In genomic region chr11:2306971-2307732, GRCh38 we compare ENCODE assay signal across 11 cellular contexts. TPM values are rescaled to one million over a fixed set of nuclear protein-coding genes. Genes with fewer than 3 reads are reported as not detected.
A peak's percentile ranks its signal among the peaks of the same experiment; 100 is the strongest.
DNase-seq lines count a peak whose midpoint lies in the region; ATAC-seq, FAIRE-seq and TF ChIP-seq lines count a peak whose summit lies in the region.
"Had no signal": no experiment of that assay in that cellular context is flagged by ENCODE, and none has a peak within 500 bp of the region (broad histone marks: within the 10 kb centered on the region; RNA-seq: fewer than 3 reads in every experiment).

No MANE protein-coding gene starts in this region.

- H4K91ac ChIP-seq in mesenchymal stem cell (ENCODE audit: low read length), result peak overlapping the region; percentile 94

- H3K27me3 ChIP-seq in breast epithelium (no peaks in the 10 kb centered on the region), mammary epithelial cell (ENCODE audit: insufficient read depth, low read length) (no peaks in the 10 kb centered on the region), astrocyte (ENCODE audit: insufficient read depth, low read length) (no peaks in the 10 kb centered on the region), mesenchymal stem cell (ENCODE audit: control insufficient read depth in 1 of 2, insufficient read depth in 1 of 2, low read length in 2 of 2) (no peaks in the 10 kb centered on the region)
- H3K27me3 ChIP-seq: dorsolateral prefrontal cortex had no signal

- H3K9ac ChIP-seq in mammary epithelial cell (ENCODE audit: insufficient read depth, low read length) (no peak overlapping the region), astrocyte (ENCODE audit: low read length) (no peak overlapping the region), mesenchymal stem cell (ENCODE audit: low read length) (peak overlapping the region; percentile 45)

- H3K9me3 Mint-ChIP-seq in astrocyte (ENCODE audit: unreplicated experiment), result no peaks in the 10 kb centered on the region
- H3K9me3 Mint-ChIP-seq: stimulated activated memory B cell treated with anti-CD40 and anti-IgM and Interleukin-4, amounts not matched to agents 10 μg/mL and 1 μg/mL and 100 μg/mL, for 72 hours had no signal

- no peak for ATAC-seq in HG03280 (IDR thresholded peaks at IDR 0.05; ENCODE audit: unreplicated experiment)
- ATAC-seq: stimulated activated memory B cell treated with anti-CD40 and anti-IgM and Interleukin-4, amounts not matched to agents 10 μg/mL and 1 μg/mL and 100 μg/mL, for 72 hours had no signal

- BruUV-seq in mammary epithelial cell (replicated peaks; lab: Mats Ljungman, UMichigan), result no TSS peak

- H3K18ac ChIP-seq in mesenchymal stem cell (ENCODE audit: low read depth in 1 of 2, low read length in 2 of 2), result peak overlapping the region; percentile 73 to 80

- no peak overlapping the region for H3K23ac ChIP-seq in mesenchymal stem cell (ENCODE audit: low read length in 2 of 2)

- TF ChIP-seq CTCF in breast epithelium (IDR thresholded peaks at IDR 0.05) (no peak), mammary epithelial cell (conservative IDR thresholded peaks at IDR 0.05 in 1 of 2, IDR thresholded peaks at IDR 0.05 in 1 of 2; ENCODE audit: extremely low read depth in 1 of 2, insufficient read depth in 1 of 2, low read depth in 1 of 2, low read length in 2 of 2) (no peak), astrocyte (IDR thresholded peaks at IDR 0.05; ENCODE audit: insufficient read depth, low read depth, low read length) (no peak)

- H3K27ac ChIP-seq in breast epithelium (peak overlapping the region; percentile 29 to 86), mammary epithelial cell (ENCODE audit: insufficient read depth, low read depth, low read length) (no peak overlapping the region), astrocyte (ENCODE audit: low read depth, low read length) (no peak overlapping the region), mesenchymal stem cell (ENCODE audit: low read length, poor library complexity, severe bottlenecking) (no peak overlapping the region), urinary bladder (ENCODE audit: low read depth) (peak overlapping the region; percentile 53)

- no peak for TF ChIP-seq POLR2A in breast epithelium (IDR thresholded peaks at IDR 0.05)

- no peak overlapping the region for H2AK5ac ChIP-seq in mesenchymal stem cell (ENCODE audit: low read length, severe bottlenecking)

- no peaks in the 10 kb centered on the region for H3K79me1 ChIP-seq in mesenchymal stem cell (replicated peaks; ENCODE audit: low read length, poor library complexity, severe bottlenecking)

- H4K20me1 ChIP-seq in mammary epithelial cell (ENCODE audit: insufficient read depth, low read length), result no peaks in the 10 kb centered on the region
- H4K20me1 ChIP-seq in astrocyte (ENCODE audit: insufficient read depth, low read length), result no peaks in the 10 kb centered on the region

- H4K8ac ChIP-seq in mesenchymal stem cell (ENCODE audit: low read length), result peak overlapping the region; percentile 85

- dilution Hi-C loops in mammary epithelial cell (cut with HindIII; ENCODE audit: low sequenced_read_pairs), result no loop called here

- peak overlapping the region; percentile 64 to 76 for H3K4ac ChIP-seq in mesenchymal stem cell (ENCODE audit: low read depth in 1 of 2, low read length in 2 of 2)

- peak overlapping the region; percentile 65 to 78 for H2BK12ac ChIP-seq in mesenchymal stem cell (ENCODE audit: low read length in 2 of 2)

- H3K14ac ChIP-seq in mesenchymal stem cell (ENCODE audit: low read length in 2 of 2), result peak overlapping the region in 1 of 2 experiments; percentile 18

- H3K79me2 ChIP-seq in mammary epithelial cell (ENCODE audit: insufficient read depth, low read length) (no peaks in the 10 kb centered on the region), astrocyte (ENCODE audit: insufficient read depth, low read length) (no peaks in the 10 kb centered on the region)

- CTCF ChIA-PET in mammary epithelial cell (lab: Charles Lee; ENCODE audit: low non-redundant PET), result no interaction called here

- DNase-seq in breast epithelium (ENCODE audit: low spot score in 2 of 2), result peak in 1 of 2 donors; percentile 47
- DNase-seq in mammary epithelial cell, result no peak
- peak; percentile 33 for DNase-seq in astrocyte (ENCODE audit: low read depth)
- DNase-seq in mesenchymal stem cell, result peak; percentile 22
- DNase-seq in Ammon's horn (ENCODE audit: low spot score), result no peak
- no peak for DNase-seq in GDM1 (lab: John Stamatoyannopoulos, UW)

- H3K9me3 ChIP-seq in breast epithelium (no peaks in the 10 kb centered on the region), mammary epithelial cell (replicated peaks; ENCODE audit: insufficient read depth, low read length) (no peaks in the 10 kb centered on the region), astrocyte (ENCODE audit: insufficient read depth, low read depth, low read length) (no peaks in the 10 kb centered on the region), mesenchymal stem cell (ENCODE audit: control insufficient read depth, low read length) (no peaks in the 10 kb centered on the region)

- no peak overlapping the region for H2BK120ac ChIP-seq in mesenchymal stem cell (ENCODE audit: low read depth, low read length)

- H3K4me3 ChIP-seq in breast epithelium (no peak overlapping the region), mammary epithelial cell (replicated peaks in 1 of 3; ENCODE audit: insufficient read depth in 1 of 3, low read depth in 2 of 3, low read length in 3 of 3) (no peak overlapping the region), astrocyte (ENCODE audit: insufficient read depth, low read depth, low read length) (no peak overlapping the region), mesenchymal stem cell (ENCODE audit: insufficient read depth in 1 of 2, low read depth in 1 of 2, low read length in 2 of 2) (peak overlapping the region in 1 of 2 experiments; percentile 1), urinary bladder (ENCODE audit: low read depth, low read length) (no peak overlapping the region)
- H3K4me3 ChIP-seq: dorsolateral prefrontal cortex had no signal

- H2BK15ac ChIP-seq in mesenchymal stem cell (ENCODE audit: low read depth, poor library complexity, severe bottlenecking), result peak overlapping the region; percentile 49

- H3K4me2 ChIP-seq in mammary epithelial cell (ENCODE audit: insufficient read depth, low read depth, low read length) (no peak overlapping the region), astrocyte (ENCODE audit: low read length) (no peak overlapping the region), mesenchymal stem cell (ENCODE audit: low read length, poor library complexity, severe bottlenecking) (no peak overlapping the region)

- intact Hi-C loops in breast epithelium (cut with DNase I; ENCODE audit: low total_unique reads), result loop anchor here (1.0 kb wide), 1 partner anchor 17 kb away; no protein-coding TSS in a partner anchor
- intact Hi-C loops in mammary epithelial cell (cut with micrococcal nuclease), result loop anchor here (5.0 kb wide), 1 partner anchor 585 kb away; no protein-coding TSS in a partner anchor

- in situ Hi-C loops in mammary epithelial cell (cut with MboI; ENCODE audit: low sequenced_read_pairs in 2 of 2), result loop anchor here in 1 of 2 donors (25.0 kb wide), 1 partner anchor 105 kb away; the partner anchor contains the start of gene TSSC4

- no peak overlapping the region for H3K27ac Mint-ChIP-seq in astrocyte (ENCODE audit: unreplicated experiment)

- H2AFZ ChIP-seq in mammary epithelial cell (ENCODE audit: low read depth, low read length) (no peak overlapping the region), astrocyte (ENCODE audit: low read depth, low read length) (peak overlapping the region; percentile 34), mesenchymal stem cell (ENCODE audit: low read depth, low read length) (peak overlapping the region; percentile 14)

- 52% methylated on average over 13 of the region's 23 CpGs for WGBS in mammary epithelial cell (ENCODE audit: low coverage, missing lambda C conversion rate)
- WGBS in mesenchymal stem cell, result 81% methylated on average over 23 of the region's 23 CpGs
- 60% methylated on average over 23 of the region's 23 CpGs for WGBS in urinary bladder

- H2BK5ac ChIP-seq in mesenchymal stem cell (ENCODE audit: low read depth, low read length, poor library complexity, severe bottlenecking), result no peak overlapping the region

- H3K27me3 Mint-ChIP-seq in astrocyte (ENCODE audit: low read depth, unreplicated experiment), result peaks cover 2% of the 10 kb centered on the region

- no peak for FAIRE-seq in astrocyte (lab: Jason Lieb, UNC)

- no peaks in the 10 kb centered on the region for H3K36me3 Mint-ChIP-seq in astrocyte (ENCODE audit: low read depth, unreplicated experiment)

- no peak overlapping the region for H3K4me3 Mint-ChIP-seq in astrocyte (ENCODE audit: unreplicated experiment)
- H3K4me3 Mint-ChIP-seq: stimulated activated memory B cell treated with anti-CD40 and anti-IgM and Interleukin-4, amounts not matched to agents 10 μg/mL and 1 μg/mL and 100 μg/mL, for 72 hours had no signal

- peaks cover 6% of the 10 kb centered on the region for H3K4me1 Mint-ChIP-seq in astrocyte (ENCODE audit: low read depth, unreplicated experiment)

- peaks cover 0 to 11% of the 10 kb centered on the region in 2 donors for H3K4me1 ChIP-seq in breast epithelium
- peaks cover 4% of the 10 kb centered on the region for H3K4me1 ChIP-seq in mammary epithelial cell (ENCODE audit: insufficient read depth, low read length)
- H3K4me1 ChIP-seq in astrocyte (ENCODE audit: insufficient read depth, low read length), result peaks cover 13% of the 10 kb centered on the region
- H3K4me1 ChIP-seq in mesenchymal stem cell (ENCODE audit: control insufficient read depth, insufficient read depth, low read depth, low read length), result peaks cover 25% of the 10 kb centered on the region
- H3K4me1 ChIP-seq in urinary bladder (ENCODE audit: insufficient read depth), result peaks cover 1% of the 10 kb centered on the region

- H3K36me3 ChIP-seq in breast epithelium (no peaks in the 10 kb centered on the region), mammary epithelial cell (ENCODE audit: insufficient read depth, low read length) (no peaks in the 10 kb centered on the region), astrocyte (ENCODE audit: insufficient read depth, low read length) (no peaks in the 10 kb centered on the region), mesenchymal stem cell (ENCODE audit: control insufficient read depth in 1 of 2, insufficient read depth in 2 of 2, low read depth in 1 of 2, low read length in 2 of 2) (no peaks in the 10 kb centered on the region), urinary bladder (ENCODE audit: insufficient read depth) (no peaks in the 10 kb centered on the region)

RNA-seq across cellular contexts. Expression of gene TSPAN32, which starts 5.3 kb away (rescaled TPM):
- total RNA-seq in breast epithelium, result 1 to 10 TPM in 2 of 3 donors, under 1 TPM in 1; 0.33 to 2.4 (median 1.0) TPM
- total RNA-seq in mammary epithelial cell, result not detected
- not detected for polyA plus RNA-seq in mammary epithelial cell
- not detected for polyA minus RNA-seq in mammary epithelial cell
- total RNA-seq in astrocyte, result not detected in 2 replicates
- polyA plus RNA-seq in mesenchymal stem cell (2013, experiment 1 of 2), result 0.15 TPM
- polyA plus RNA-seq in mesenchymal stem cell (2013, experiment 2 of 2), result 0.08 TPM
- total RNA-seq in urinary bladder, result 1.9 TPM
- 1.7 TPM for polyA plus RNA-seq in urinary bladder

RNA-seq across cellular contexts. Expression of gene C11orf21, which starts 5.4 kb away (rescaled TPM):
- total RNA-seq in breast epithelium, result 1 to 10 TPM in 1 of 3 donors, under 1 TPM in 2; 0.33 to 1.0 (median 0.96) TPM
- total RNA-seq in mammary epithelial cell, result not detected
- polyA plus RNA-seq in mammary epithelial cell, result not detected
- polyA minus RNA-seq in mammary epithelial cell, result not detected
- total RNA-seq in astrocyte, result not detected in 2 replicates
- polyA plus RNA-seq in mesenchymal stem cell (2013, experiment 1 of 2), result not detected
- not detected for polyA plus RNA-seq in mesenchymal stem cell (2013, experiment 2 of 2)
- 0.42 TPM for total RNA-seq in urinary bladder
- 0.60 TPM for polyA plus RNA-seq in urinary bladder
- polyA plus RNA-seq: BJ had no signal

RNA-seq across cellular contexts. Expression of gene ASCL2, which starts 36.8 kb away (rescaled TPM):
- total RNA-seq in breast epithelium (1 to 10 TPM in 2 of 3 donors, under 1 TPM in 1; 0.96 to 4.8 (median 3.3) TPM), mammary epithelial cell (not detected), astrocyte (not detected in 2 replicates), urinary bladder (0.42 TPM)
- polyA plus RNA-seq in mammary epithelial cell (0.05 TPM), urinary bladder (0.85 TPM)
- not detected for polyA minus RNA-seq in mammary epithelial cell
- polyA plus RNA-seq in mesenchymal stem cell (2013, experiment 1 of 2), result not detected
- polyA plus RNA-seq in mesenchymal stem cell (2013, experiment 2 of 2), result not detected
- polyA plus RNA-seq: BJ had no signal

Comparison
In these comparisons a context has a peak if more than half of its experiments do, and no peak if none do; other contexts are left out.
1. H3K27ac ChIP-seq: peak in breast epithelium (2 of 2) and urinary bladder (single experiment); none in mammary epithelial cell (single experiment), astrocyte (single experiment) and mesenchymal stem cell (single experiment).
2. DNase-seq: peak in astrocyte (single experiment) and mesenchymal stem cell (single experiment); none in mammary epithelial cell (single experiment), Ammon's horn (single experiment) and GDM1 (single experiment).